ENCODE assay signal across 23 cellular contexts in the genomic region with DNA sequence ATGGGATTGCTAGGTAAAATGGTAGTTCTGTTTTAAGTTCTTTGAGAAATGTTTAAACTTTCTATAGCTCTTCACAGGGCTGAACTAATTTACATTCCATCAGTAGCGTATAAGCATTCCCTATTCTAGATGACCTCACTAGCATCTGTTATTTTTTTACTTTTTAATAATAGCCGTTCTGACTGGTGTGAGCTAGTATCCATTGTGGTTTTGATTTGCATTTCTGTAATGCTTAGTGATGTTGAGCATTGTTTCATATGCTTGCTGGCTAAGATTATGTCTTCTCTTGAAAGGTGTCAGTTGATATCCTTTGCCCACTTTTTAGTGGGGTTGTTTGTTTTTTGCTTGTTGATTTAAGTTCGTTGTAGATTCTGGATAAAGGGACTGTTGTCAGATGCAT. TPM values are rescaled to one million over a fixed set of nuclear protein-coding genes. Genes with fewer than 3 reads are reported as not detected.
DNase-seq lines count a peak whose midpoint lies in the region; ATAC-seq, FAIRE-seq and TF ChIP-seq lines count a peak whose summit lies in the region.
"Had no signal": no experiment of that assay in that cellular context is flagged by ENCODE, and none has a peak within 500 bp of the region (broad histone marks: within the 10 kb centered on the region; RNA-seq: fewer than 3 reads in every experiment).

No MANE protein-coding gene starts in this region.

- no peak overlapping the region for H2AK5ac ChIP-seq in IMR-90 (ENCODE audit: low read depth, low read length)

- H4K91ac ChIP-seq in IMR-90 (ENCODE audit: insufficient read depth, low read depth, low read length): no peak overlapping the region

- no TSS peak for BruUV-seq in IMR-90 (replicated peaks; lab: Mats Ljungman, UMichigan)
- no TSS peak for BruUV-seq in mammary epithelial cell (replicated peaks; lab: Mats Ljungman, UMichigan)

- no peak for TF ChIP-seq POLR2A in IMR-90 (IDR thresholded peaks at IDR 0.05; ENCODE audit: low read depth, low read length)

- dilution Hi-C loops in IMR-90 (cut with HindIII; ENCODE audit: low sequenced_read_pairs, unreplicated experiment): no loop called here
- dilution Hi-C loops in mammary epithelial cell (cut with HindIII; ENCODE audit: low sequenced_read_pairs): loop anchor here (5.0 kb wide), 1 partner anchor 57 kb away; no protein-coding TSS in a partner anchor

- H3K79me1 ChIP-seq in IMR-90 (ENCODE audit: low read depth in 1 of 2, low read length in 2 of 2): no peaks in the 10 kb centered on the region

- no peak overlapping the region for H2AK9ac ChIP-seq in IMR-90 (replicated peaks; ENCODE audit: low read depth, low read length, poor library complexity)

- ATAC-seq in GM21390 (IDR thresholded peaks at IDR 0.05; ENCODE audit: unreplicated experiment): peak; percentile 84
- peak; percentile 73 for ATAC-seq in HG02885 (IDR thresholded peaks at IDR 0.05; ENCODE audit: poor library complexity, unreplicated experiment)
- peak; percentile 65 for ATAC-seq in IMR-90 (ENCODE audit: low read depth)
- ATAC-seq in foreskin keratinocyte: no peak
- ATAC-seq: upper lobe of right lung had no signal

- POLR2A ChIA-PET in IMR-90 (lab: Charles Lee; ENCODE audit: unreplicated experiment): no interaction called here

- H4K5ac ChIP-seq in IMR-90 (ENCODE audit: low read depth, low read length): no peak overlapping the region

- H3K4me2 ChIP-seq in IMR-90 (ENCODE audit: low read depth, low read length): no peak overlapping the region; the same call in 1 of the 2 replicates
- no peak overlapping the region for H3K4me2 ChIP-seq in mammary epithelial cell (ENCODE audit: insufficient read depth, low read depth, low read length)

- H3K27me3 ChIP-seq in IMR-90 (ENCODE audit: control insufficient read depth, insufficient read depth, low read length) (peaks cover 6% of the 10 kb centered on the region; the same call in 1 of the 2 replicates), foreskin keratinocyte (no peaks in the 10 kb centered on the region), colonic mucosa (no peaks in the 10 kb centered on the region), mammary epithelial cell (ENCODE audit: insufficient read depth, low read length) (no peaks in the 10 kb centered on the region)
- H3K27me3 ChIP-seq: sigmoid colon, upper lobe of right lung had no signal

- H3K4ac ChIP-seq in IMR-90 (ENCODE audit: low read depth, low read length): no peak overlapping the region

- H3K18ac ChIP-seq in IMR-90 (ENCODE audit: low read depth, low read length): no peak overlapping the region

- no peak overlapping the region for H2BK20ac ChIP-seq in IMR-90 (ENCODE audit: low read depth, low read length)

- H3K9ac ChIP-seq in IMR-90 (ENCODE audit: low read depth, low read length) (no peak overlapping the region), colonic mucosa (ENCODE audit: low read depth in 2 of 2, low read length in 2 of 2) (no peak overlapping the region), mammary epithelial cell (ENCODE audit: insufficient read depth, low read length) (no peak overlapping the region)

- no peaks in the 10 kb centered on the region for H3K36me3 ChIP-seq in IMR-90 (ENCODE audit: control insufficient read depth, insufficient read depth, low read length)
- H3K36me3 ChIP-seq in colonic mucosa: no peaks in the 10 kb centered on the region
- H3K36me3 ChIP-seq in mammary epithelial cell (ENCODE audit: insufficient read depth, low read length): no peaks in the 10 kb centered on the region
- H3K36me3 ChIP-seq: sigmoid colon, upper lobe of right lung had no signal

- CTCF ChIA-PET in IMR-90 (lab: Yijun Ruan, JAX): no interaction called here
- CTCF ChIA-PET in mammary epithelial cell (lab: Charles Lee; ENCODE audit: low non-redundant PET): no interaction called here

- no peaks in the 10 kb centered on the region for H3K9me1 ChIP-seq in IMR-90 (ENCODE audit: insufficient read depth, low read length)

- 67% methylated on average over 1 of the region's 3 CpGs; no CpG with 5 or more reads in 1 of the 2 experiments for WGBS in IMR-90 (ENCODE audit: extremely low coverage in 2 of 2, insufficient read length in 1 of 2), 2 experiments
- 88% methylated on average over 3 of the region's 3 CpGs for WGBS in mammary epithelial cell (ENCODE audit: low coverage, missing lambda C conversion rate)

- TF ChIP-seq RAD21 in IMR-90 (IDR thresholded peaks at IDR 0.05; ENCODE audit: low read length): no peak

- no peak overlapping the region for H3K23ac ChIP-seq in IMR-90 (ENCODE audit: low read depth, low read length)

- DNase-seq in GM18507 (ENCODE audit: extremely low spot score, insufficient read length, low read depth) (no peak), IMR-90 (peak; percentile 42), foreskin keratinocyte (no peak), colonic mucosa (no peak), mammary epithelial cell (no peak), NCI-H1436 treated with DMSO at 0.1 percent for 48 hours (lab: John Stamatoyannopoulos, UW) (no peak)
- DNase-seq: activated T-cell treated with anti-CD3 and anti-CD28 coated beads for 4 hours; Calu3; cortex of kidney; KBM-7; NCI-H146; sigmoid colon; stimulated activated CD4-positive, alpha-beta T cell treated with anti-CD3 and anti-CD28 coated beads, Interleukin-4, amount 100 ng/mL, for 4 hours; stimulated activated naive CD4-positive, alpha-beta T cell; upper lobe of right lung had no signal

- no peak overlapping the region for H3K14ac ChIP-seq in IMR-90 (replicated peaks; ENCODE audit: low read depth, low read length)

- H2BK5ac ChIP-seq in IMR-90 (ENCODE audit: low read depth, low read length, poor library complexity, severe bottlenecking): no peak overlapping the region

- H3K9me3 ChIP-seq in IMR-90 (ENCODE audit: control insufficient read depth, insufficient read depth, low read length): no peaks in the 10 kb centered on the region
- no peaks in the 10 kb centered on the region for H3K9me3 ChIP-seq in colonic mucosa
- H3K9me3 ChIP-seq in mammary epithelial cell (replicated peaks; ENCODE audit: insufficient read depth, low read length): no peaks in the 10 kb centered on the region
- H3K9me3 ChIP-seq: sigmoid colon, upper lobe of right lung had no signal

- no peak overlapping the region for H2AFZ ChIP-seq in IMR-90 (replicated peaks; ENCODE audit: low read length, poor library complexity)
- no peak overlapping the region for H2AFZ ChIP-seq in mammary epithelial cell (ENCODE audit: low read depth, low read length)

- no peak overlapping the region for H4K8ac ChIP-seq in IMR-90 (ENCODE audit: low read depth in 2 of 2, low read length in 2 of 2)

- no peak overlapping the region for H2BK120ac ChIP-seq in IMR-90 (ENCODE audit: low read depth, low read length)

- FAIRE-seq in GM18507 (lab: Jason Lieb, UNC): peak; percentile 18
- FAIRE-seq: RCC 7860 had no signal

- H3K56ac ChIP-seq in IMR-90 (ENCODE audit: extremely low read depth, insufficient read depth, low read length): no peak overlapping the region

- H3K27ac ChIP-seq in IMR-90 (ENCODE audit: insufficient read depth, low read length): no peak overlapping the region
- no peak overlapping the region for H3K27ac ChIP-seq in foreskin keratinocyte
- H3K27ac ChIP-seq in colonic mucosa: no peak overlapping the region
- no peak overlapping the region for H3K27ac ChIP-seq in mammary epithelial cell (ENCODE audit: insufficient read depth, low read depth, low read length)
- H3K27ac ChIP-seq: sigmoid colon, upper lobe of right lung had no signal

- H3K4me3 ChIP-seq in IMR-90 (ENCODE audit: insufficient read depth, low read depth, low read length): no peak overlapping the region
- H3K4me3 ChIP-seq in colonic mucosa: no peak overlapping the region
- H3K4me3 ChIP-seq in mammary epithelial cell (replicated peaks in 1 of 3; ENCODE audit: insufficient read depth in 1 of 3, low read depth in 2 of 3, low read length in 3 of 3): no peak overlapping the region
- H3K4me3 ChIP-seq: lung, sigmoid colon, upper lobe of right lung had no signal

- intact Hi-C loops in IMR-90 (cut with micrococcal nuclease) (loop anchor here (5.0 kb wide), 1 partner anchor 77 kb away; no protein-coding TSS in a partner anchor), colonic mucosa (cut with DNase I) (loop anchor here (10.0 kb wide), 3 partner anchors 75 to 325 kb away; a partner anchor contains a TSS), mammary epithelial cell (cut with micrococcal nuclease) (loop anchor here (5.0 kb wide), 1 partner anchor 57 kb away; no protein-coding TSS in a partner anchor)

- H3K4me1 ChIP-seq in IMR-90 (ENCODE audit: control insufficient read depth, insufficient read depth, low read length) (no peaks in the 10 kb centered on the region), foreskin keratinocyte (no peaks in the 10 kb centered on the region), colonic mucosa (no peaks in the 10 kb centered on the region), mammary epithelial cell (ENCODE audit: insufficient read depth, low read length) (no peaks in the 10 kb centered on the region)
- H3K4me1 ChIP-seq: upper lobe of right lung had no signal

- no peaks in the 10 kb centered on the region for H4K20me1 ChIP-seq in IMR-90 (ENCODE audit: insufficient read depth, low read length)
- H4K20me1 ChIP-seq in mammary epithelial cell (ENCODE audit: insufficient read depth, low read length): no peaks in the 10 kb centered on the region

- no peak overlapping the region for H2BK15ac ChIP-seq in IMR-90 (ENCODE audit: low read depth, low read length)

- in situ Hi-C loops in IMR-90 (cut with MboI; ENCODE audit: low sequenced_read_pairs) (no loop called here), mammary epithelial cell (cut with MboI; ENCODE audit: low sequenced_read_pairs in 2 of 2) (no loop called here)

- H3K79me2 ChIP-seq in mammary epithelial cell (ENCODE audit: insufficient read depth, low read length): no peaks in the 10 kb centered on the region

- TF ChIP-seq CTCF in IMR-90 (conservative IDR thresholded peaks at IDR 0.05; ENCODE audit: low read depth, low read length) (no peak), foreskin keratinocyte (conservative IDR thresholded peaks at IDR 0.05) (no peak), colonic mucosa (IDR thresholded peaks at IDR 0.05) (no peak), mammary epithelial cell (conservative IDR thresholded peaks at IDR 0.05 in 1 of 2, IDR thresholded peaks at IDR 0.05 in 1 of 2; ENCODE audit: extremely low read depth in 1 of 2, insufficient read depth in 1 of 2, low read depth in 1 of 2, low read length in 2 of 2) (no peak)

RNA-seq across cellular contexts. Expression of a gene that starts 35.9 kb away (rescaled TPM):
- not detected in 2 replicates for total RNA-seq in IMR-90 (2012; rRNA removed)
- not detected in 2 replicates for polyA plus RNA-seq in IMR-90 (2012; rRNA removed)
- polyA plus RNA-seq in IMR-90 (2012; cell fraction: cytosol; rRNA removed): not detected in 2 replicates
- not detected in 2 replicates for polyA plus RNA-seq in IMR-90 (2012; cell fraction: nucleus; rRNA removed; ENCODE audit: low replicate concordance)
- not detected in 2 replicates for total RNA-seq in foreskin keratinocyte
- not detected in 2 replicates for polyA plus RNA-seq in foreskin keratinocyte
- total RNA-seq in colonic mucosa: under 1 TPM in 1 of 2 donors, not detected in 1; 0.16 TPM
- not detected for total RNA-seq in mammary epithelial cell
- polyA plus RNA-seq in mammary epithelial cell: not detected
- not detected for polyA minus RNA-seq in mammary epithelial cell
- total RNA-seq: Calu3, lung, neural crest cell, sigmoid colon, upper lobe of right lung had no signal
- polyA plus RNA-seq: AG04450, sigmoid colon had no signal

RNA-seq across cellular contexts. Expression of a gene that starts 44.5 kb away (rescaled TPM):
- total RNA-seq in IMR-90 (2012; rRNA removed): not detected in 2 replicates
- not detected in 2 replicates for polyA plus RNA-seq in IMR-90 (2012; rRNA removed)
- polyA plus RNA-seq in IMR-90 (2012; cell fraction: cytosol; rRNA removed): not detected in 2 replicates
- not detected in 2 replicates for polyA plus RNA-seq in IMR-90 (2012; cell fraction: nucleus; rRNA removed; ENCODE audit: low replicate concordance)
- total RNA-seq in foreskin keratinocyte: not detected in 2 replicates
- polyA plus RNA-seq in foreskin keratinocyte: not detected in 2 replicates
- total RNA-seq in colonic mucosa: not detected
- not detected for total RNA-seq in mammary epithelial cell
- not detected for polyA plus RNA-seq in mammary epithelial cell
- polyA minus RNA-seq in mammary epithelial cell: not detected
- total RNA-seq: Calu3, fibroblast of lung, lung, neural crest cell, sigmoid colon, upper lobe of right lung had no signal
- polyA plus RNA-seq: adipose tissue, AG04450, fibroblast of lung, lung, sigmoid colon had no signal

RNA-seq across cellular contexts. Expression of a gene that starts 55.1 kb away (rescaled TPM):
- total RNA-seq in IMR-90 (2012; rRNA removed) (under 0.01 and 0.18 TPM in 2 replicates), foreskin keratinocyte (not detected in 2 replicates), colonic mucosa (not detected), mammary epithelial cell (under 1 TPM in 1 of 2 donors, not detected in 1; 0.50 TPM)
- polyA plus RNA-seq in IMR-90 (2012; rRNA removed) (0.05 and 0.11 TPM in 2 replicates), foreskin keratinocyte (not detected in 2 replicates), mammary epithelial cell (0.11 TPM)
- polyA plus RNA-seq in IMR-90 (2012; cell fraction: cytosol; rRNA removed): 0.02 TPM in 2 replicates
- 0.15 TPM in 1 of 2 replicates, not detected in the other for polyA plus RNA-seq in IMR-90 (2012; cell fraction: nucleus; rRNA removed; ENCODE audit: low replicate concordance)
- not detected for polyA minus RNA-seq in mammary epithelial cell
- total RNA-seq: Calu3, neural crest cell, sigmoid colon, upper lobe of right lung had no signal
